15 cellular contexts compared by ENCODE assay signal in the genomic region with DNA sequence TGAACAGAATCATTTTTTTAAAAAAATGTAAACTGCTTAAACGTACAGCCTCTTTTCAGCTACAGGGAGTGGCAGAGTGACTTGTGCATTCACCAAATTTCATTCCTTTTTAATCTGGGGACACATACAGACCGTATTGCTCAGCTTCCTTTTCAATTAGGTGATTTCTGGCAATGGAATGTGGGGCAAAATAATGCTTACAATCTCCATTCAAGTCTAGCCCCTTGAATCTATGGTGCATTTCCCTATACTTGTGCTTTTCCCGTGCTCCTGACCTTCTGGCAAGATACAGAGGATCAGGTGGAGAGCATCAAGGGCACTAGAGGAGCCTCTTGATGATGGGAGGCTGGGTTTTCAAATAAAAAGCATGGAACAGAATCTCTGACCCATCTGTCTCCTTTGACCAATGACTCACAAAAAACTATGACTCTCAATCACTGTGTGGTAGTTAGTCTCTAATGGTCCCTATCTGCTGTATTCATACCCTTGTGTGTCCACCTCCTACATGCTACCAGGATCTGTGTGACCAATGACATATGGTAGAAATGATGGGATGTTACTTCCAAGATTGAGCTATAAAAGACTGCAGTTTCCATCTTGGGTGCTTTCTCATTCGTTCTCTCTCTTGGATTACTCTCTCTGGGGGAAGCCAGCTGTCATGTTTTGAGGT.
A peak's percentile ranks its signal among the peaks of the same experiment; 100 is the strongest.
DNase-seq lines count a peak whose midpoint lies in the region; ATAC-seq and TF ChIP-seq lines count a peak whose summit lies in the region.
"Had no signal": no experiment of that assay in that cellular context is flagged by ENCODE, and none has a peak within 500 bp of the region (broad histone marks: within the 10 kb centered on the region; RNA-seq: fewer than 3 reads in every experiment).

No MANE protein-coding gene starts in this region.

- H3K27ac Mint-ChIP-seq in CD4-positive, CD25-positive, alpha-beta regulatory T cell: peak overlapping the region in 2 of 3 donors; percentile 3 to 21

- no peaks in the 10 kb centered on the region for H3K27me3 Mint-ChIP-seq in CD4-positive, CD25-positive, alpha-beta regulatory T cell

- H3K4me3 ChIP-seq in CD4-positive, CD25-positive, alpha-beta regulatory T cell (ENCODE audit: low read depth, low read length): no peak overlapping the region
- H3K4me3 ChIP-seq in brain microvascular endothelial cell (ENCODE audit: low read depth, low read length) (no peak overlapping the region), heart left ventricle (no peak overlapping the region)

- TF ChIP-seq CTCF in brain microvascular endothelial cell (IDR thresholded peaks at IDR 0.05; ENCODE audit: low read depth, low read length, missing control alignments) (no peak), heart left ventricle (IDR thresholded peaks at IDR 0.05) (no peak)

- no peaks in the 10 kb centered on the region for H3K36me3 Mint-ChIP-seq in CD4-positive, CD25-positive, alpha-beta regulatory T cell
- H3K36me3 Mint-ChIP-seq: immature natural killer cell had no signal

- no peak overlapping the region for H3K27ac ChIP-seq in CD4-positive, CD25-positive, alpha-beta regulatory T cell (ENCODE audit: insufficient read depth, low read length, poor library complexity, severe bottlenecking)
- H3K27ac ChIP-seq in brain microvascular endothelial cell (peak overlapping the region; percentile 65), heart left ventricle (no peak overlapping the region)
- H3K27ac ChIP-seq: WERI-Rb-1 had no signal

- no peaks in the 10 kb centered on the region for H3K36me3 ChIP-seq in CD4-positive, CD25-positive, alpha-beta regulatory T cell (ENCODE audit: control insufficient read depth, insufficient read depth, low read length)
- H3K36me3 ChIP-seq in brain microvascular endothelial cell (replicated peaks) (no peaks in the 10 kb centered on the region), heart left ventricle (no peaks in the 10 kb centered on the region)
- H3K36me3 ChIP-seq: WERI-Rb-1 had no signal

- ATAC-seq in CD4-positive, CD25-positive, alpha-beta regulatory T cell (ENCODE audit: low read depth in 2 of 2): no peak
- ATAC-seq in heart left ventricle: no peak

- no peaks in the 10 kb centered on the region for H3K9me3 ChIP-seq in CD4-positive, CD25-positive, alpha-beta regulatory T cell (ENCODE audit: control insufficient read depth in 2 of 2, low read length in 2 of 2)
- H3K9me3 ChIP-seq in heart left ventricle: no peaks in the 10 kb centered on the region

- H3K27me3 ChIP-seq in CD4-positive, CD25-positive, alpha-beta regulatory T cell (ENCODE audit: control insufficient read depth, insufficient read depth, low read length): no peaks in the 10 kb centered on the region
- H3K27me3 ChIP-seq in brain microvascular endothelial cell (replicated peaks) (no peaks in the 10 kb centered on the region), heart left ventricle (no peaks in the 10 kb centered on the region)

- H3K4me1 Mint-ChIP-seq in CD4-positive, CD25-positive, alpha-beta regulatory T cell: peaks cover 3 to 23% (median 7%) of the 10 kb centered on the region in 4 donors
- H3K4me1 Mint-ChIP-seq: immature natural killer cell had no signal

- WGBS in heart left ventricle, 4 donors: 84 to 86% (median 86%) methylated on average over 4 of the region's 4 CpGs

- no peak for DNase-seq in CD4-positive, CD25-positive, alpha-beta regulatory T cell
- DNase-seq in M059J (ENCODE audit: low read depth): peak; percentile 71
- peak; percentile 67 for DNase-seq in brain microvascular endothelial cell
- DNase-seq in myocyte (ENCODE audit: low read depth): peak; percentile 85
- DNase-seq in DMS153 (lab: John Stamatoyannopoulos, UW): no peak
- no peak for DNase-seq in SKM-1 (lab: John Stamatoyannopoulos, UW; ENCODE audit: unreplicated experiment)
- DNase-seq in heart left ventricle: no peak
- DNase-seq in occipital lobe (lab: John Stamatoyannopoulos, UW): no peak
- DNase-seq: activated T-cell treated with anti-CD3 and anti-CD28 coated beads for 4 hours; immature natural killer cell; KBM-7; NCI-H2107; SHP77; stimulated activated CD8-positive, alpha-beta memory T cell treated with anti-CD3 and anti-CD28 coated beads, Interleukin-4, amount 100 ng/mL, for 48 hours; WERI-Rb-1 had no signal

- no peak for TF ChIP-seq POLR2A in heart left ventricle (IDR thresholded peaks at IDR 0.05)

- intact Hi-C loops in heart left ventricle (cut with DNase I): no loop called here

- peaks cover 0 to 5% (median 0%) of the 10 kb centered on the region in 7 donors for H3K9me3 Mint-ChIP-seq in CD4-positive, CD25-positive, alpha-beta regulatory T cell
- H3K9me3 Mint-ChIP-seq: immature natural killer cell had no signal

- H3K4me3 Mint-ChIP-seq in CD4-positive, CD25-positive, alpha-beta regulatory T cell: no peak overlapping the region
- H3K4me3 Mint-ChIP-seq: immature natural killer cell had no signal

- H3K4me1 ChIP-seq in CD4-positive, CD25-positive, alpha-beta regulatory T cell (ENCODE audit: control insufficient read depth, insufficient read depth, low read length, poor library complexity, severe bottlenecking): no peaks in the 10 kb centered on the region
- peaks cover 0 to 7% (median 0%) of the 10 kb centered on the region in 12 donors for H3K4me1 ChIP-seq in heart left ventricle

- in situ Hi-C loops in brain microvascular endothelial cell (cut with HindIII; ENCODE audit: low pct_ligation_motif_present, low sequenced_read_pairs): no loop called here

Comparison
In these comparisons a context has a peak if more than half of its experiments do, and no peak if none do; other contexts are left out.
1. DNase-seq: peak in M059J (single experiment), brain microvascular endothelial cell (single experiment) and myocyte (single experiment); none in CD4-positive, CD25-positive, alpha-beta regulatory T cell (0 of 3), DMS153 (single experiment), SKM-1 (single experiment), heart left ventricle (0 of 5) and occipital lobe (single experiment).